In the genomic region with DNA sequence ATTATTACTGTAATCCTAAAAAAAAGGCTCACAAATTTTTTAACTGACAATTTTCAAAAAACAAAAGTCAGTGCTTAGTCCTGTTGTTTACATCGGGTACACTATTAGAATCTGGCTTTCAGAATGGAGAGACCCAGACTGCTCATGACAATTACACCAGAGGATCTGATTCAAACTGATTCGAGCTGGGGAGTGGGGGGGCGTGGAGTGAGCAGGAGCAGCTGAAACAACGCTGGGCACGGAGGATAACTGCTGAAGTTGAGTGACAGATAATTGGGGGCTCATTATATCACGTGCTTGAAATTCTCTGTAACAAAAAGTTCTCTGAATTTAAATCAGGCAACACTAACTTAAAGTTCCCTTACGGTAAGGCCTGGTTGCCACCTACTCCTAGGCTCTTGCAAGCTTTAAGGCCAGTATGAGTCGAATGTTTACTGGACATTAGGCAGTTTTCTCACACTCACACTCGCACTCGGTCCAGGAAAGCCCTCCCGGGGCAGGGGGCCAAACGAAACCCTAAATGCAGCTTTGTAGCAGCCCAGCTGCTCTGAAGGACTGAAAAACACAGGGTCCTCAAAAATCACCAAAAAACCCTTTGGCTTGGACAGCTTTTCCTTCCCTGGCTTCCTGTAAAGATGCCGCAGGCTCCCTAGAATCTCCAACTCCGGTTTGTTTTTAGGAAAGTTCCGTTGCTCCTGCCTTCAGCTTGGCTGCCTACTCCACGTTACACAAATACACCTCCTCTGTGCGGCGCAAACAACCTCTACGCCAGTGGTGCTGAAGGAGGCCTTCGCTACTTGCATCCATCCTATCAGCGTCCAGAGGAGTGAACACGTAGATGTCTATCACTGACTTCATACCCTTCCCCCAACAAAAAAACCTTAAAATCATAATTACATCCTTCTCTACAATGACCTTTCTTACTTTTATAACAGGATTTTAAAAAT, we compare ENCODE assay signal across 10 cellular contexts. TPM values are rescaled to one million over a fixed set of nuclear protein-coding genes. Genes with fewer than 3 reads are reported as not detected.
DNase-seq lines count a peak whose midpoint lies in the region; ATAC-seq and TF ChIP-seq lines count a peak whose summit lies in the region.
"Had no signal": no experiment of that assay in that cellular context is flagged by ENCODE, and none has a peak within 500 bp of the region (broad histone marks: within the 10 kb centered on the region; RNA-seq: fewer than 3 reads in every experiment).

No MANE protein-coding gene starts in this region.

- H3K4me3 Mint-ChIP-seq in effector memory CD8-positive, alpha-beta T cell = peak overlapping the region in 1 of 2 donors; percentile 24

- H3K36me3 Mint-ChIP-seq in effector memory CD8-positive, alpha-beta T cell (ENCODE audit: insufficient read depth) = peaks cover 23% of the 10 kb centered on the region

- H3K36me3 ChIP-seq in IMR-90 (ENCODE audit: control insufficient read depth, insufficient read depth, low read length) (peaks cover 13% of the 10 kb centered on the region), neuronal stem cell (replicated peaks in 1 of 2; ENCODE audit: control insufficient read depth in 2 of 2, insufficient read depth in 2 of 2, low read length in 2 of 2) (peaks cover 4 to 21% of the 10 kb centered on the region in 2 donors)

- H2BK5ac ChIP-seq in IMR-90 (ENCODE audit: low read depth, low read length, poor library complexity, severe bottlenecking) (peak overlapping the region; percentile 59), neuronal stem cell (ENCODE audit: low read length) (no peak overlapping the region)

- no TSS peak for BruUV-seq in IMR-90 (replicated peaks; lab: Mats Ljungman, UMichigan)

- H3K27me3 Mint-ChIP-seq in effector memory CD8-positive, alpha-beta T cell = no peaks in the 10 kb centered on the region

- H2AK5ac ChIP-seq in IMR-90 (ENCODE audit: low read depth, low read length) = peak overlapping the region; percentile 57; the same call in 1 of the 2 replicates
- H2AK5ac ChIP-seq in neuronal stem cell (ENCODE audit: low read depth, low read length) = no peak overlapping the region

- H3K27ac ChIP-seq in AG04450 (ENCODE audit: low read depth, low read length) = peak overlapping the region; percentile 79
- peak overlapping the region; percentile 44; the same call in 1 of the 2 replicates for H3K27ac ChIP-seq in IMR-90 (ENCODE audit: insufficient read depth, low read length)
- H3K27ac ChIP-seq in neuronal stem cell (replicated peaks; ENCODE audit: low read length) = no peak overlapping the region

- H3K27ac Mint-ChIP-seq in effector memory CD8-positive, alpha-beta T cell = peak overlapping the region; percentile 83

- no peak overlapping the region for H3K4me3 ChIP-seq in AG04450 (ENCODE audit: low read depth, low read length)
- H3K4me3 ChIP-seq in IMR-90 (ENCODE audit: insufficient read depth, low read depth, low read length) = no peak overlapping the region
- no peak overlapping the region for H3K4me3 ChIP-seq in neuronal stem cell (ENCODE audit: low read length in 2 of 2)

- no peak for TF ChIP-seq POLR2A in IMR-90 (IDR thresholded peaks at IDR 0.05; ENCODE audit: low read depth, low read length)

- peaks cover 42 to 94% of the 10 kb centered on the region in 2 experiments for H3K79me1 ChIP-seq in IMR-90 (ENCODE audit: low read depth in 1 of 2, low read length in 2 of 2)
- H3K79me1 ChIP-seq in neuronal stem cell (ENCODE audit: low read depth, low read length) = peaks cover 4% of the 10 kb centered on the region

- H3K9me1 ChIP-seq in IMR-90 (ENCODE audit: insufficient read depth, low read length) = peaks cover 45% of the 10 kb centered on the region

- peak overlapping the region; percentile 71 for H3K18ac ChIP-seq in IMR-90 (ENCODE audit: low read depth, low read length)
- H3K18ac ChIP-seq in neuronal stem cell (ENCODE audit: low read length) = peak overlapping the region; percentile 72

- TF ChIP-seq CTCF in AG04450 (IDR thresholded peaks at IDR 0.05; ENCODE audit: low read depth, low read length) (no peak), IMR-90 (conservative IDR thresholded peaks at IDR 0.05; ENCODE audit: low read depth, low read length) (no peak)

- 47% methylated on average over 7 of the region's 22 CpGs; no CpG with 5 or more reads in 1 of the 2 experiments for WGBS in IMR-90 (ENCODE audit: extremely low coverage in 2 of 2, insufficient read length in 1 of 2), 2 experiments
- WGBS in neuronal stem cell (ENCODE audit: extremely low coverage in 2 of 2, insufficient read length in 2 of 2, insufficient replicate concordance in 1 of 2), 2 donors = no CpG with 5 or more reads among the region's 22 CpGs

- H3K9me3 Mint-ChIP-seq in effector memory CD8-positive, alpha-beta T cell = no peaks in the 10 kb centered on the region

- no peak overlapping the region for H2BK20ac ChIP-seq in IMR-90 (ENCODE audit: low read depth, low read length)

- H3K27me3 ChIP-seq in AG04450 (ENCODE audit: control insufficient read depth, insufficient read depth, low read length) (no peaks in the 10 kb centered on the region), IMR-90 (ENCODE audit: control insufficient read depth, insufficient read depth, low read length) (no peaks in the 10 kb centered on the region), neuronal stem cell (ENCODE audit: control insufficient read depth in 3 of 3, insufficient read depth in 3 of 3, low read depth in 1 of 3, low read length in 3 of 3) (no peaks in the 10 kb centered on the region)

- peak overlapping the region; percentile 53 for H3K4me2 ChIP-seq in IMR-90 (ENCODE audit: low read depth, low read length)
- H3K4me2 ChIP-seq in neuronal stem cell (ENCODE audit: insufficient read depth, low read length, poor library complexity, severe bottlenecking) = no peak overlapping the region

- in situ Hi-C loops in IMR-90 (cut with MboI; ENCODE audit: low sequenced_read_pairs) = no loop called here

- H4K20me1 ChIP-seq in IMR-90 (ENCODE audit: insufficient read depth, low read length) = peaks cover 93% of the 10 kb centered on the region

- no peak overlapping the region for H2AFZ ChIP-seq in IMR-90 (replicated peaks; ENCODE audit: low read length, poor library complexity)
- no peak overlapping the region for H2AFZ ChIP-seq in neuronal stem cell (ENCODE audit: low read length)

- H3K14ac ChIP-seq in IMR-90 (replicated peaks; ENCODE audit: low read depth, low read length) = peak overlapping the region; percentile 57
- H3K14ac ChIP-seq in neuronal stem cell (ENCODE audit: low read length) = no peak overlapping the region

- H4K8ac ChIP-seq in IMR-90 (ENCODE audit: low read depth in 2 of 2, low read length in 2 of 2) = peak overlapping the region; percentile 9 to 69; a peak in 3 of 4 replicates
- no peak overlapping the region for H4K8ac ChIP-seq in neuronal stem cell (ENCODE audit: low read depth, low read length)

- dilution Hi-C loops in IMR-90 (cut with HindIII; ENCODE audit: low sequenced_read_pairs, unreplicated experiment) = no loop called here

- H2AK9ac ChIP-seq in IMR-90 (replicated peaks; ENCODE audit: low read depth, low read length, poor library complexity) = peak overlapping the region; percentile 82

- H2BK120ac ChIP-seq in IMR-90 (ENCODE audit: low read depth, low read length) (peak overlapping the region; percentile 30), neuronal stem cell (ENCODE audit: low read depth, low read length) (no peak overlapping the region)

- intact Hi-C loops in IMR-90 (cut with micrococcal nuclease) = no loop called here

- H3K9me3 ChIP-seq in AG04450 (ENCODE audit: control insufficient read depth, insufficient read depth, low read length) = no peaks in the 10 kb centered on the region; the same call in 1 of the 2 replicates
- no peaks in the 10 kb centered on the region for H3K9me3 ChIP-seq in IMR-90 (ENCODE audit: control insufficient read depth, insufficient read depth, low read length)
- H3K9me3 ChIP-seq in neuronal stem cell (replicated peaks in 1 of 2; ENCODE audit: control insufficient read depth in 2 of 2, insufficient read depth in 1 of 2, low read depth in 1 of 2, low read length in 2 of 2) = no peaks in the 10 kb centered on the region

- ATAC-seq in IMR-90 (ENCODE audit: low read depth) (peak; percentile 42), HG03520 (IDR thresholded peaks at IDR 0.05; ENCODE audit: unreplicated experiment) (no peak), HG02798 (IDR thresholded peaks at IDR 0.05; ENCODE audit: poor library complexity, unreplicated experiment) (no peak), GM19397 (IDR thresholded peaks at IDR 0.05; ENCODE audit: unreplicated experiment) (no peak)
- no peak for ATAC-seq in effector memory CD8-positive, alpha-beta T cell (replicated peaks)

- CTCF ChIA-PET in AG04450 (lab: Charles Lee) (interaction anchor here (1.0 kb wide), 1 partner anchor 51 kb away, joined by 3 read pairs; no protein-coding TSS in a partner anchor), IMR-90 (lab: Yijun Ruan, JAX) (interaction anchor here (0.8 to 1.0 kb wide), 3 partner anchors 13 to 52 kb away, joined by 3 to 4 read pairs (median 3); no protein-coding TSS in a partner anchor)

- H3K23ac ChIP-seq in IMR-90 (ENCODE audit: low read depth, low read length) = peak overlapping the region; percentile 77; the same call in 1 of the 2 replicates
- no peak overlapping the region for H3K23ac ChIP-seq in neuronal stem cell (ENCODE audit: low read depth, low read length, poor library complexity)

- H3K9ac ChIP-seq in IMR-90 (ENCODE audit: low read depth, low read length) (peak overlapping the region; percentile 35; the same call in 1 of the 2 replicates), neuronal stem cell (ENCODE audit: low read depth, low read length, poor library complexity) (no peak overlapping the region)

- POLR2A ChIA-PET in AG04450 (lab: Yijun Ruan, JAX) = no interaction called here
- POLR2A ChIA-PET in IMR-90 (lab: Charles Lee; ENCODE audit: unreplicated experiment) = interaction anchor here (0.6 kb wide), 1 partner anchor 1052 kb away, joined by 3 read pairs; no protein-coding TSS in a partner anchor

- H3K56ac ChIP-seq in IMR-90 (ENCODE audit: extremely low read depth, insufficient read depth, low read length) = peak overlapping the region; percentile 44

- peak overlapping the region; percentile 57 for H4K91ac ChIP-seq in IMR-90 (ENCODE audit: insufficient read depth, low read depth, low read length)
- H4K91ac ChIP-seq in neuronal stem cell (ENCODE audit: low read depth, low read length, poor library complexity) = no peak overlapping the region

- H3K4me1 ChIP-seq in IMR-90 (ENCODE audit: control insufficient read depth, insufficient read depth, low read length) (peaks cover 41% of the 10 kb centered on the region), neuronal stem cell (ENCODE audit: control insufficient read depth in 2 of 2, insufficient read depth in 1 of 2, low read depth in 1 of 2, low read length in 2 of 2) (peaks cover 11 to 18% of the 10 kb centered on the region in 2 donors)

- H4K5ac ChIP-seq in IMR-90 (ENCODE audit: low read depth, low read length) = peak overlapping the region; percentile 83

- H2BK12ac ChIP-seq in neuronal stem cell (ENCODE audit: low read length) = no peak overlapping the region

- peaks cover 67 to 77% of the 10 kb centered on the region in 2 donors for H3K4me1 Mint-ChIP-seq in effector memory CD8-positive, alpha-beta T cell (ENCODE audit: low read depth in 2 of 2)

- TF ChIP-seq RAD21 in IMR-90 (IDR thresholded peaks at IDR 0.05; ENCODE audit: low read length) = no peak

- peak overlapping the region; percentile 69 for H3K4ac ChIP-seq in IMR-90 (ENCODE audit: low read depth, low read length)
- no peak overlapping the region for H3K4ac ChIP-seq in neuronal stem cell (ENCODE audit: low read length)

- no peak for DNase-seq in AG04450 (ENCODE audit: low read depth, low spot score)
- DNase-seq in IMR-90 = peak; percentile 60
- no peak for DNase-seq in effector memory CD8-positive, alpha-beta T cell
- no peak for DNase-seq in neuronal stem cell (ENCODE audit: low spot score)
- DNase-seq in GM03348 (ENCODE audit: low spot score) = no peak
- DNase-seq: OCI-M1; stimulated activated CD4-positive, alpha-beta T cell treated with anti-CD3 and anti-CD28 coated beads, Interleukin-2, amount 100 ng/mL, for 24 hours had no signal

- H2BK15ac ChIP-seq in IMR-90 (ENCODE audit: low read depth, low read length) (no peak overlapping the region), neuronal stem cell (ENCODE audit: low read length) (no peak overlapping the region)

RNA-seq across cellular contexts. Expression of a gene that starts 42.9 kb away (rescaled TPM):
- polyA plus RNA-seq in AG04450 (2011; rRNA removed) = 292 and 312 TPM in 2 replicates
- 164 and 172 TPM in 2 replicates for polyA minus RNA-seq in AG04450 (2011; rRNA and poly(A)+ RNA removed)
- 180 and 216 TPM in 2 replicates for total RNA-seq in IMR-90 (2012; rRNA removed)
- 271 and 304 TPM in 2 replicates for polyA plus RNA-seq in IMR-90 (2012; rRNA removed)
- polyA plus RNA-seq in IMR-90 (2012; cell fraction: cytosol; rRNA removed) = 189 and 234 TPM in 2 replicates
- 74.4 and 139 TPM in 2 replicates for polyA plus RNA-seq in IMR-90 (2012; cell fraction: nucleus; rRNA removed; ENCODE audit: low replicate concordance)
- 295 TPM for polyA plus RNA-seq in neuronal stem cell (2013, experiment 1 of 2)
- polyA plus RNA-seq in neuronal stem cell (2013, experiment 2 of 2) = 299 TPM
